In genomic region chr22:39456262-39457046, GRCh38 we compare ENCODE assay signal across 1 cellular context.
TF ChIP-seq lines count a peak whose summit lies in the region.

TSS of gene MGAT3 (plus strand) at chr22:39457012. CDS start at chr22:39487348, 30,336 bp downstream.

TF ChIP-seq in H1, 55 proteins besides CTCF, POLR2A, EP300 and RAD21 (continued from another document):
- TF ChIP-seq PHF8 (conservative IDR thresholded peaks at IDR 0.05; ENCODE audit: low read depth, low read length) (no peak), KDM4A (IDR thresholded peaks at IDR 0.05; ENCODE audit: low read depth, low read length, severe bottlenecking) (peak; percentile 56), KDM1A (IDR thresholded peaks at IDR 0.05; ENCODE audit: borderline replicate concordance, low read length) (peak; percentile 45; the same call in 1 of the 2 replicates)
